Comparison of ENCODE assay signal across 9 cellular contexts in the genomic region with DNA sequence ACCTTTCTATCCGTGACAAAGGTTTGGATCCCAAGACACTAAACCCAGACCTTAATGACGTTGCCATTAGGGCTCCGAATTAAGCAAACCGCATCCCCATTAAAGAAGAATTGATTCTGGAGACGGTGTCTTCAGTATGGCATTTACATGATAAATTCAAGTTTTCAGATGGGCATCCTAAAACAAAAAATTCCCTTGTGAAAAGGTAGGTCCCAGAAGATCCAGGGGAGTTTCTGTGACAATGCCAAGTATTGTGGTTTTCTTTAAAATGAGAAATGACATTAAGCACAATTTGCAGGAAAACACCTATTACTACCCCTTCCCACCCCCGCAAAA. TPM values are rescaled to one million over a fixed set of nuclear protein-coding genes. Genes with fewer than 3 reads are reported as not detected.
DNase-seq lines count a peak whose midpoint lies in the region; ATAC-seq, FAIRE-seq and TF ChIP-seq lines count a peak whose summit lies in the region.
"Had no signal": no experiment of that assay in that cellular context is flagged by ENCODE, and none has a peak within 500 bp of the region (broad histone marks: within the 10 kb centered on the region; RNA-seq: fewer than 3 reads in every experiment).

No MANE protein-coding gene starts in this region.

- H3K4me1 ChIP-seq in right lobe of liver (peaks cover 0 to 5% (median under 1%) of the 10 kb centered on the region in 4 donors), thyroid gland (peaks cover 25 to 32% of the 10 kb centered on the region in 2 donors)

- TF ChIP-seq CTCF in astrocyte of the spinal cord (IDR thresholded peaks at IDR 0.05; ENCODE audit: low read depth, low read length): no peak
- TF ChIP-seq CTCF in right lobe of liver (IDR thresholded peaks at IDR 0.05): no peak
- no peak for TF ChIP-seq CTCF in thyroid gland (IDR thresholded peaks at IDR 0.05)

- peak overlapping the region; percentile 98 for H3K4me3 Mint-ChIP-seq in activated T-cell treated with anti-CD3 and anti-CD28 coated beads, Interleukin-2, amount 50 U/mL, for 24 hours

- intact Hi-C loops in right lobe of liver (cut with DNase I): no loop called here
- intact Hi-C loops in thyroid gland (cut with DNase I): loop anchor here (5.0 kb wide), 1 partner anchor 74 kb away; a partner anchor contains a TSS

- H3K27me3 ChIP-seq in right lobe of liver: no peaks in the 10 kb centered on the region
- H3K27me3 ChIP-seq in thyroid gland: no peaks in the 10 kb centered on the region

- no peaks in the 10 kb centered on the region for H3K36me3 ChIP-seq in right lobe of liver
- H3K36me3 ChIP-seq in thyroid gland: peaks cover 1 to 5% of the 10 kb centered on the region in 2 donors

- no peaks in the 10 kb centered on the region for H3K9me3 Mint-ChIP-seq in activated T-cell treated with anti-CD3 and anti-CD28 coated beads, Interleukin-2, amount 50 U/mL, for 24 hours

- peaks cover 38% of the 10 kb centered on the region for H3K36me3 Mint-ChIP-seq in activated T-cell treated with anti-CD3 and anti-CD28 coated beads, Interleukin-2, amount 50 U/mL, for 24 hours (ENCODE audit: low read depth)

- H3K4me1 Mint-ChIP-seq in activated T-cell treated with anti-CD3 and anti-CD28 coated beads, Interleukin-2, amount 50 U/mL, for 24 hours (ENCODE audit: low read depth): peaks cover 38% of the 10 kb centered on the region

- DNase-seq in activated T-cell treated with anti-CD3 and anti-CD28 coated beads, Interleukin-2, amount 50 U/mL, for 24 hours: no peak
- no peak for DNase-seq in activated T-cell treated with anti-CD3 and anti-CD28 coated beads, Interleukin-2, amount 50 U/mL, for 48 hours
- DNase-seq in astrocyte of the spinal cord (ENCODE audit: low read depth, low spot score) (no peak), right lobe of liver (no peak), thyroid gland (no peak), T1000 (lab: John Stamatoyannopoulos, UW) (no peak), RCC 7860 (ENCODE audit: low spot score) (no peak)

- 7% methylated on average over 6 of the region's 6 CpGs for whole genome bisulfite sequencing in right lobe of liver (ENCODE audit: insufficient coverage, low coverage, low lambda C conversion rate, missing lambda C conversion rate)
- 22 to 25% methylated on average over 6 of the region's 6 CpGs for WGBS in thyroid gland, 2 donors

- no peaks in the 10 kb centered on the region for H3K9me3 ChIP-seq in right lobe of liver
- H3K9me3 ChIP-seq in thyroid gland: no peaks in the 10 kb centered on the region

- ATAC-seq in right lobe of liver: no peak
- no peak for ATAC-seq in HG02981 (IDR thresholded peaks at IDR 0.05; ENCODE audit: unreplicated experiment)

- TF ChIP-seq POLR2A in right lobe of liver (IDR thresholded peaks at IDR 0.05) (no peak), thyroid gland (IDR thresholded peaks at IDR 0.05) (no peak)

- H3K27ac ChIP-seq in right lobe of liver (no peak overlapping the region), thyroid gland (peak overlapping the region in 2 of 3 donors; percentile 25 to 90)

- H3K27ac Mint-ChIP-seq in activated T-cell treated with anti-CD3 and anti-CD28 coated beads, Interleukin-2, amount 50 U/mL, for 24 hours: peak overlapping the region; percentile 93

- no peak for FAIRE-seq in RCC 7860 (lab: Jason Lieb, UNC)
- FAIRE-seq: D721Med had no signal

- H3K4me3 ChIP-seq in astrocyte of the spinal cord (ENCODE audit: low read depth, low read length) (peak overlapping the region; percentile 49), right lobe of liver (peak overlapping the region; percentile 46 to 85 (median 80)), thyroid gland (replicated peaks in 1 of 3) (peak overlapping the region in 1 of 3 donors; percentile 87)

- in situ Hi-C loops in astrocyte of the spinal cord (cut with HindIII; ENCODE audit: low sequenced_read_pairs): no loop called here

- H3K27me3 Mint-ChIP-seq in activated T-cell treated with anti-CD3 and anti-CD28 coated beads, Interleukin-2, amount 50 U/mL, for 24 hours: no peaks in the 10 kb centered on the region

RNA-seq across cellular contexts. Expression of a gene that starts 0.7 kb away (rescaled TPM):
- 100 to 1,000 TPM in 1 of 6 experiments, 10 to 100 TPM in 5; 70.4 to 105 (median 84.2) TPM for total RNA-seq in right lobe of liver
- 100 to 1,000 TPM; 246 to 270 (median 265) TPM for total RNA-seq in thyroid gland

Comparison
In these comparisons a context has a peak if more than half of its experiments do, and no peak if none do; other contexts are left out.
1. H3K27ac ChIP-seq: peak in thyroid gland (2 of 3); none in right lobe of liver (0 of 3).